In the genomic region with DNA sequence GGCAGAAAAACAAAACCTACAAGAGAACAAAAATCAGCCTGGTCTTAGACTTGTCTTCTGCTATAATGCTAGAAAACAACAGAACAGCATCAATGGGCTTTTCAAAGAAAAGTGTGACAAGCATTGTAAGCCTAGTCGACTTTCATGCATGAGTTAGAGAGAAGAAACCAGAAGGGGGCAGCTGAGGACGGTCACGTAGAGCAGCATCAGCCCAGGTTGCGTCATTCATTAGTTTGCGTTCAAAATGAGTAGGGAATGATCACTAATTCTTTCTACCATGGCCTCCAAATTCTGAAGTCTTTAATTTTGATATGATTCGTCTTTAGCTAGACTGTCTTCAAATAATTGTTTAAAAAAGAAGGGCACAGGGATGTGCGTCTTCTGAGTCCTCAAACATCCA, we compare ENCODE assay signal across 8 cellular contexts. TPM values are rescaled to one million over a fixed set of nuclear protein-coding genes. Genes with fewer than 3 reads are reported as not detected.
DNase-seq lines count a peak whose midpoint lies in the region; ATAC-seq, FAIRE-seq and TF ChIP-seq lines count a peak whose summit lies in the region.

No MANE protein-coding gene starts in this region.

- H3K4me3 ChIP-seq in OCI-LY3 (ENCODE audit: low read length) (0 out of 2 replicates have a peak overlapping the region, but pooled peaks have one; percentile 0), foreskin fibroblast (ENCODE audit: low read depth in 1 of 2, low read length in 2 of 2) (no peak overlapping the region), MG63 (no peak overlapping the region), sigmoid colon (no peak overlapping the region)

- DNase-seq in AML-193 (lab: John Stamatoyannopoulos, UW): peak; percentile 9 to 35
- DNase-seq in GM19239 (ENCODE audit: insufficient read length, low spot score): no peak
- peak; percentile 55 to 73 for DNase-seq in foreskin fibroblast
- DNase-seq in MG63: no peak
- no peak for DNase-seq in sigmoid colon
- DNase-seq in COLO829 (ENCODE audit: low spot score): no peak

- no peak for TF ChIP-seq POLR2A in sigmoid colon (IDR thresholded peaks at IDR 0.05)

- H3K79me2 ChIP-seq in OCI-LY3 (ENCODE audit: low read length): peaks cover under 1% of the 10 kb centered on the region; the same call in 1 of the 2 replicates

- H3K27ac ChIP-seq in OCI-LY3 (ENCODE audit: low read length): peak overlapping the region; percentile 58
- H3K27ac ChIP-seq in sigmoid colon: no peak overlapping the region

- peak; percentile 68 for TF ChIP-seq CTCF in OCI-LY3 (IDR thresholded peaks at IDR 0.05; ENCODE audit: low read depth, low read length)
- peak; percentile 36 for TF ChIP-seq CTCF in foreskin fibroblast (IDR thresholded peaks at IDR 0.05; ENCODE audit: low read depth, low read length)
- TF ChIP-seq CTCF in sigmoid colon (IDR thresholded peaks at IDR 0.05): peak in 1 of 4 experiments; percentile 15

- no peak overlapping the region for H2AFZ ChIP-seq in OCI-LY3 (ENCODE audit: low read depth, low read length)

- H3K27me3 ChIP-seq in OCI-LY3 (ENCODE audit: low read depth, low read length) (no peaks in the 10 kb centered on the region), MG63 (no peaks in the 10 kb centered on the region), sigmoid colon (no peaks in the 10 kb centered on the region)

- H3K9ac ChIP-seq in OCI-LY3 (ENCODE audit: low read length): peak overlapping the region; percentile 8; the same call in 1 of the 2 replicates

- ATAC-seq in GM19023 (IDR thresholded peaks at IDR 0.05; ENCODE audit: unreplicated experiment): no peak

- peak overlapping the region; percentile 33 for H3K4me2 ChIP-seq in OCI-LY3 (ENCODE audit: low read length)

- WGBS in sigmoid colon, 2 donors: 68 to 80% methylated on average over 7 of the region's 7 CpGs

- H3K9me3 ChIP-seq in OCI-LY3 (ENCODE audit: insufficient read depth, low read length) (no peaks in the 10 kb centered on the region), MG63 (no peaks in the 10 kb centered on the region), sigmoid colon (no peaks in the 10 kb centered on the region)

- peak; percentile 33 for FAIRE-seq in GM19239 (lab: Jason Lieb, UNC)

- H3K4me1 ChIP-seq in OCI-LY3 (ENCODE audit: low read length) (peaks cover 63% of the 10 kb centered on the region), sigmoid colon (peaks cover 0 to 7% (median 6%) of the 10 kb centered on the region in 4 donors)

- intact Hi-C loops in sigmoid colon (cut with DNase I): loop anchor here (10.0 kb wide), 1 partner anchor 252 kb away; no protein-coding TSS in a partner anchor

- no peaks in the 10 kb centered on the region for H4K20me1 ChIP-seq in OCI-LY3 (ENCODE audit: insufficient read depth, low read length)

- H3K36me3 ChIP-seq in OCI-LY3 (replicated peaks; ENCODE audit: low read depth, low read length) (peaks cover 9% of the 10 kb centered on the region), MG63 (peaks cover 16% of the 10 kb centered on the region; the same call in 1 of the 2 replicates), sigmoid colon (peaks cover 0 to 22% (median 0%) of the 10 kb centered on the region in 4 donors)

- no peak for TF ChIP-seq EP300 in sigmoid colon (IDR thresholded peaks at IDR 0.05)

RNA-seq across cellular contexts. Expression of a gene that starts 4.7 kb away (rescaled TPM):
- 42.4 and 54.1 TPM in 2 replicates for total RNA-seq in MG63 (2014; rRNA removed; shearing (Covaris generic); ENCODE audit: low replicate concordance)
- total RNA-seq in sigmoid colon: 10 to 100 TPM; 53.5 to 64.9 (median 58.2) TPM
- 10 to 100 TPM; 23.4 to 74.2 (median 49.9) TPM for polyA plus RNA-seq in sigmoid colon

RNA-seq across cellular contexts. Expression of a gene that starts 27.6 kb away (rescaled TPM):
- total RNA-seq in MG63 (2014; rRNA removed; shearing (Covaris generic); ENCODE audit: low replicate concordance): not detected in 2 replicates
- total RNA-seq in sigmoid colon: under 1 TPM in 2 of 4 donors, not detected in 2; 0.27 to 0.99 TPM
- under 1 TPM in 1 of 3 donors, not detected in 2; 0.09 TPM for polyA plus RNA-seq in sigmoid colon

Comparison
In these comparisons a context has a peak if more than half of its experiments do, and no peak if none do; other contexts are left out.
1. DNase-seq: peak in AML-193 (2 of 2) and foreskin fibroblast (2 of 2); none in GM19239 (single experiment), MG63 (single experiment), sigmoid colon (single experiment) and COLO829 (single experiment).